Comparison of ENCODE assay signal across 22 cellular contexts in the genomic region with DNA sequence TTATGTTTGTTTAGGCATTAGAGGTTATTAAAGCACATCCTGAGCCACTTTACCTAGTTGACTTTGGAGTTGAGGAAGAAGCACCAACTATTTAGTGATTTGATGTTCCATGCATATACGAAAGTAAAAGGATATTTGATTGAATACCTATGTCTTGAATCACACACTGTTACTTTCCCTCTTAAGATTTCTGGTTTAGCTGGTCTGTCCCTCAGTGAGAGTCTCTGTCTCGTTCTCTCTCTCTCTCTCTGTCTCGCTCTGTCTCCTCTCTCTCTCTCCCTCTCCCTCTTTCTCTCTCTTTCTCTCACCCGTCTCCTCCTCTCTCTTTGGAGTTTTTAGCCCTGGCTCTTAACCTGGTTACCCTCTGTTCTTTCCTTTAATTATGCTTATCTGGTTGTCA. TPM values are rescaled to one million over a fixed set of nuclear protein-coding genes. Genes with fewer than 3 reads are reported as not detected.
DNase-seq lines count a peak whose midpoint lies in the region; ATAC-seq, FAIRE-seq and TF ChIP-seq lines count a peak whose summit lies in the region.
"Had no signal": no experiment of that assay in that cellular context is flagged by ENCODE, and none has a peak within 500 bp of the region (broad histone marks: within the 10 kb centered on the region; RNA-seq: fewer than 3 reads in every experiment).

No MANE protein-coding gene starts in this region.

- H3K79me1 ChIP-seq in IMR-90 (ENCODE audit: low read depth in 1 of 2, low read length in 2 of 2): peaks cover 6 to 64% of the 10 kb centered on the region in 2 experiments; a peak in 2 of 4 replicates

- peaks cover 98% of the 10 kb centered on the region for H4K20me1 ChIP-seq in IMR-90 (ENCODE audit: insufficient read depth, low read length)
- no peaks in the 10 kb centered on the region for H4K20me1 ChIP-seq in GM12878 (ENCODE audit: control insufficient read depth, insufficient read depth)
- H4K20me1 ChIP-seq in smooth muscle cell (ENCODE audit: low read depth): peaks cover 99% of the 10 kb centered on the region

- H3K56ac ChIP-seq in IMR-90 (ENCODE audit: extremely low read depth, insufficient read depth, low read length): no peak overlapping the region

- no peak overlapping the region for H3K4me3 ChIP-seq in IMR-90 (ENCODE audit: insufficient read depth, low read depth, low read length)
- no peak overlapping the region for H3K4me3 ChIP-seq in GM12878
- no peak overlapping the region for H3K4me3 ChIP-seq in smooth muscle cell
- H3K4me3 ChIP-seq: BLaER1 treated with 17β-estradiol and CSF1 and Interleukin-3, amounts not matched to agents 10 nM and 100 nM; body of pancreas; K562; spleen had no signal

- no peak for TF ChIP-seq CTCF in IMR-90 (conservative IDR thresholded peaks at IDR 0.05; ENCODE audit: low read depth, low read length)
- TF ChIP-seq CTCF in GM12878 (IDR thresholded peaks at IDR 0.05 in 2 of 3, conservative IDR thresholded peaks at IDR 0.05 in 1 of 3; ENCODE audit: control insufficient read depth in 2 of 3, extremely low read depth in 1 of 3, insufficient read depth in 1 of 3, low read depth in 3 of 3, low read length in 3 of 3): no peak
- no peak for TF ChIP-seq CTCF in smooth muscle cell (IDR thresholded peaks at IDR 0.05; ENCODE audit: borderline replicate concordance, insufficient read depth, poor library complexity, severe bottlenecking)

- peaks cover 18% of the 10 kb centered on the region for H3K9me1 ChIP-seq in IMR-90 (ENCODE audit: insufficient read depth, low read length)

- peak overlapping the region; percentile 68; the same call in 1 of the 2 replicates for H3K4me2 ChIP-seq in IMR-90 (ENCODE audit: low read depth, low read length)
- H3K4me2 ChIP-seq in GM12878 (ENCODE audit: control insufficient read depth, insufficient read depth): no peak overlapping the region
- H3K4me2 ChIP-seq in smooth muscle cell: peak overlapping the region; percentile 46

- no peak for TF ChIP-seq POLR2A in IMR-90 (IDR thresholded peaks at IDR 0.05; ENCODE audit: low read depth, low read length)
- no peak for TF ChIP-seq POLR2A in GM12878 (IDR thresholded peaks at IDR 0.05; ENCODE audit: low read depth, low read length)

- POLR2A ChIA-PET in IMR-90 (lab: Charles Lee; ENCODE audit: unreplicated experiment): no interaction called here
- POLR2A ChIA-PET in GM12878 (lab: Charles Lee): interaction anchor here (0.7 to 10.7 kb wide), 2 partner anchors 8 to 30 kb away, joined by 4 to 110 read pairs; partner anchors contain the start of gene CTNND1
- POLR2A ChIA-PET in activated CD4-positive, alpha-beta memory T cell treated with anti-CD3 and anti-CD28 coated beads for 36 hours (lab: Charles Lee): no interaction called here

- H3K4me3 Mint-ChIP-seq in activated CD4-positive, alpha-beta memory T cell treated with anti-CD3 and anti-CD28 coated beads for 36 hours: no peak overlapping the region
- H3K4me3 Mint-ChIP-seq: activated CD8-positive, alpha-beta memory T cell treated with anti-CD3 and anti-CD28 coated beads, Interleukin-2, amount 10 ng/mL, durations not matched to agents 7 days and 5 days; immature natural killer cell; stimulated activated naive CD8-positive, alpha-beta T cell treated with anti-CD3 and anti-CD28 coated beads, Interleukin-15, amount 100 ng/mL, for 72 hours had no signal

- in situ Hi-C loops in IMR-90 (cut with MboI; ENCODE audit: low sequenced_read_pairs): no loop called here
- in situ Hi-C loops in GM12878 (cut with MboI): no loop called here

- H3K4me1 Mint-ChIP-seq in activated CD4-positive, alpha-beta memory T cell treated with anti-CD3 and anti-CD28 coated beads for 36 hours (ENCODE audit: low read depth): no peaks in the 10 kb centered on the region
- H3K4me1 Mint-ChIP-seq: stimulated activated naive CD8-positive, alpha-beta T cell treated with anti-CD3 and anti-CD28 coated beads, Interleukin-15, amount 100 ng/mL, for 72 hours had no signal

- no peak for FAIRE-seq in GM12878 (lab: Jason Lieb, UNC)
- FAIRE-seq: K562 had no signal

- no peak overlapping the region for H2BK120ac ChIP-seq in IMR-90 (ENCODE audit: low read depth, low read length)

- dilution Hi-C loops in IMR-90 (cut with HindIII; ENCODE audit: low sequenced_read_pairs, unreplicated experiment): no loop called here

- no peak overlapping the region for H4K8ac ChIP-seq in IMR-90 (ENCODE audit: low read depth in 2 of 2, low read length in 2 of 2)

- 100% methylated on average over 2 of the region's 4 CpGs; no CpG with 5 or more reads in 1 of the 2 experiments for WGBS in IMR-90 (ENCODE audit: extremely low coverage in 2 of 2, insufficient read length in 1 of 2), 2 experiments
- 96% methylated on average over 4 of the region's 4 CpGs for WGBS in GM12878 (ENCODE audit: insufficient coverage, insufficient replicate concordance, low lambda C conversion rate, missing lambda C conversion rate)
- WGBS in smooth muscle cell (ENCODE audit: low lambda C conversion rate): 53% methylated on average over 4 of the region's 4 CpGs

- no peak overlapping the region for H3K18ac ChIP-seq in IMR-90 (ENCODE audit: low read depth, low read length)

- H3K27me3 Mint-ChIP-seq in activated CD4-positive, alpha-beta memory T cell treated with anti-CD3 and anti-CD28 coated beads for 36 hours: no peaks in the 10 kb centered on the region
- H3K27me3 Mint-ChIP-seq: activated CD8-positive, alpha-beta memory T cell treated with anti-CD3 and anti-CD28 coated beads, Interleukin-2, amount 10 ng/mL, durations not matched to agents 7 days and 5 days; stimulated activated naive CD8-positive, alpha-beta T cell treated with anti-CD3 and anti-CD28 coated beads, Interleukin-15, amount 100 ng/mL, for 72 hours had no signal

- peaks cover 2% of the 10 kb centered on the region for H3K36me3 ChIP-seq in IMR-90 (ENCODE audit: control insufficient read depth, insufficient read depth, low read length)
- peaks cover 0 to 6% of the 10 kb centered on the region in 2 experiments; a peak in 1 of 4 replicates for H3K36me3 ChIP-seq in GM12878 (ENCODE audit: control insufficient read depth in 2 of 2, insufficient read depth in 2 of 2, low read length in 1 of 2)
- H3K36me3 ChIP-seq in smooth muscle cell (ENCODE audit: low read depth): no peaks in the 10 kb centered on the region
- H3K36me3 ChIP-seq: BLaER1 treated with 17β-estradiol and CSF1 and Interleukin-3, amounts not matched to agents 10 nM and 100 nM; spleen had no signal

- no TSS peak for BruUV-seq in IMR-90 (replicated peaks; lab: Mats Ljungman, UMichigan)
- BruUV-seq in GM12878 (replicated peaks; lab: Mats Ljungman, UMichigan): no TSS peak

- peaks cover 28% of the 10 kb centered on the region for H3F3A ChIP-seq in smooth muscle cell (ENCODE audit: low read depth)

- H3K4me1 ChIP-seq in IMR-90 (ENCODE audit: control insufficient read depth, insufficient read depth, low read length) (peaks cover 25% of the 10 kb centered on the region), GM12878 (ENCODE audit: control insufficient read depth, insufficient read depth, low read length) (peaks cover 11% of the 10 kb centered on the region), smooth muscle cell (ENCODE audit: low read depth) (peaks cover 34% of the 10 kb centered on the region)

- H2BK15ac ChIP-seq in IMR-90 (ENCODE audit: low read depth, low read length): no peak overlapping the region

- no peak overlapping the region for H3K23ac ChIP-seq in IMR-90 (ENCODE audit: low read depth, low read length)

- ATAC-seq in IMR-90 (ENCODE audit: low read depth) (no peak), GM12878 (peak; percentile 9; the same call in 1 of the 3 replicates), HG02970 (IDR thresholded peaks at IDR 0.05; ENCODE audit: low FRiP score, unreplicated experiment) (no peak)
- ATAC-seq: activated CD8-positive, alpha-beta memory T cell treated with anti-CD3 and anti-CD28 coated beads, Interleukin-2, amount 10 ng/mL, durations not matched to agents 7 days and 5 days; body of pancreas; K562; stimulated activated naive CD8-positive, alpha-beta T cell treated with anti-CD3 and anti-CD28 coated beads, Interleukin-15, amount 100 ng/mL, for 72 hours had no signal

- no peak overlapping the region for H4K5ac ChIP-seq in IMR-90 (ENCODE audit: low read depth, low read length)

- no peaks in the 10 kb centered on the region for H3K9me3 ChIP-seq in IMR-90 (ENCODE audit: control insufficient read depth, insufficient read depth, low read length)
- no peaks in the 10 kb centered on the region for H3K9me3 ChIP-seq in GM12878 (replicated peaks; ENCODE audit: control insufficient read depth, insufficient read depth, low read length)
- H3K9me3 ChIP-seq in smooth muscle cell (replicated peaks; ENCODE audit: low read depth): no peaks in the 10 kb centered on the region
- H3K9me3 ChIP-seq: BLaER1 treated with 17β-estradiol and CSF1 and Interleukin-3, amounts not matched to agents 10 nM and 100 nM; body of pancreas; spleen had no signal

- H3K36me3 Mint-ChIP-seq in activated CD4-positive, alpha-beta memory T cell treated with anti-CD3 and anti-CD28 coated beads for 36 hours: no peaks in the 10 kb centered on the region

- peak; percentile 48 for DNase-seq in IMR-90
- no peak for DNase-seq in GM12878 (ENCODE audit: low read depth, low spot score)
- peak; percentile 77 for DNase-seq in iris pigment epithelial cell (ENCODE audit: low read depth)
- DNase-seq in smooth muscle cell (lab: John Stamatoyannopoulos, UW; ENCODE audit: unreplicated experiment): no peak
- DNase-seq in T-helper 9 cell: no peak
- DNase-seq in NCI-H187 (lab: John Stamatoyannopoulos, UW): no peak
- no peak for DNase-seq in activated CD4-positive, alpha-beta memory T cell treated with anti-CD3 and anti-CD28 coated beads for 36 hours
- DNase-seq: activated CD8-positive, alpha-beta memory T cell treated with anti-CD3 and anti-CD28 coated beads, Interleukin-2, amount 10 ng/mL, durations not matched to agents 7 days and 5 days; activated naive CD4-positive, alpha-beta T cell; body of pancreas; DND-41; effector CD8-positive, alpha-beta T cell; H7; immature natural killer cell; NCI-H1417 treated with DMSO at 0.1 percent for 48 hours; spleen; stimulated activated naive CD8-positive, alpha-beta T cell treated with anti-CD3 and anti-CD28 coated beads, Interleukin-15, amount 100 ng/mL, for 72 hours had no signal

- no peak overlapping the region for H4K91ac ChIP-seq in IMR-90 (ENCODE audit: insufficient read depth, low read depth, low read length)

- intact Hi-C loops in IMR-90 (cut with micrococcal nuclease) (no loop called here), GM12878 (cut with micrococcal nuclease; ENCODE audit: unreplicated experiment) (no loop called here)
- intact Hi-C loops in activated CD4-positive, alpha-beta memory T cell treated with anti-CD3 and anti-CD28 coated beads for 36 hours (cut with micrococcal nuclease): no loop called here

- H3K9ac ChIP-seq in IMR-90 (ENCODE audit: low read depth, low read length): no peak overlapping the region
- no peak overlapping the region for H3K9ac ChIP-seq in GM12878 (ENCODE audit: control insufficient read depth, insufficient read depth, low read length)
- H3K9ac ChIP-seq in smooth muscle cell (ENCODE audit: low read depth): no peak overlapping the region
- H3K9ac ChIP-seq: BLaER1 treated with 17β-estradiol and CSF1 and Interleukin-3, amounts not matched to agents 10 nM and 100 nM had no signal

- H3K9me3 Mint-ChIP-seq in activated CD4-positive, alpha-beta memory T cell treated with anti-CD3 and anti-CD28 coated beads for 36 hours: no peaks in the 10 kb centered on the region
- H3K9me3 Mint-ChIP-seq: immature natural killer cell; stimulated activated naive CD8-positive, alpha-beta T cell treated with anti-CD3 and anti-CD28 coated beads, Interleukin-15, amount 100 ng/mL, for 72 hours had no signal

- H3K27ac ChIP-seq in IMR-90 (ENCODE audit: insufficient read depth, low read length) (no peak overlapping the region), GM12878 (ENCODE audit: control insufficient read depth, insufficient read depth) (no peak overlapping the region), smooth muscle cell (ENCODE audit: low read depth) (peak overlapping the region; percentile 50)
- H3K27ac ChIP-seq: BLaER1 treated with 17β-estradiol and CSF1 and Interleukin-3, amounts not matched to agents 10 nM and 100 nM had no signal

- peaks cover 83% of the 10 kb centered on the region for H3K79me2 ChIP-seq in GM12878 (ENCODE audit: control insufficient read depth, insufficient read depth, low read length)
- peaks cover 97% of the 10 kb centered on the region for H3K79me2 ChIP-seq in smooth muscle cell (ENCODE audit: low read depth)

- CTCF ChIA-PET in IMR-90 (lab: Yijun Ruan, JAX): no interaction called here
- CTCF ChIA-PET in GM12878 (lab: Yijun Ruan, JAX): interaction anchor here (1.1 to 10.8 kb wide), 3 partner anchors 10 to 61 kb away, joined by 3 to 69 read pairs (median 22); partner anchors contain the start of genes CTNND1 and MED19
- CTCF ChIA-PET in activated CD4-positive, alpha-beta memory T cell treated with anti-CD3 and anti-CD28 coated beads for 36 hours (lab: Charles Lee): interaction anchor here (0.9 to 1.2 kb wide), 3 partner anchors 28 to 315 kb away, joined by 3 to 5 read pairs (median 4); no protein-coding TSS in a partner anchor

- no peak for TF ChIP-seq EP300 in GM12878 (IDR thresholded peaks at IDR 0.05; ENCODE audit: borderline replicate concordance in 1 of 2, control insufficient read depth in 1 of 2, low read depth in 2 of 2, low read length in 2 of 2)

- no peak for TF ChIP-seq RAD21 in IMR-90 (IDR thresholded peaks at IDR 0.05; ENCODE audit: low read length)
- TF ChIP-seq RAD21 in GM12878 (IDR thresholded peaks at IDR 0.05; ENCODE audit: insufficient read depth, low read depth, low read length): no peak

- H3K27me3 ChIP-seq in IMR-90 (ENCODE audit: control insufficient read depth, insufficient read depth, low read length) (no peaks in the 10 kb centered on the region), GM12878 (replicated peaks in 1 of 2; ENCODE audit: control insufficient read depth in 2 of 2, insufficient read depth in 2 of 2, low read length in 1 of 2) (no peaks in the 10 kb centered on the region), smooth muscle cell (ENCODE audit: low read depth) (no peaks in the 10 kb centered on the region)
- H3K27me3 ChIP-seq: BLaER1 treated with 17β-estradiol and CSF1 and Interleukin-3, amounts not matched to agents 10 nM and 100 nM; body of pancreas; spleen had no signal

- H3K27ac Mint-ChIP-seq in activated CD4-positive, alpha-beta memory T cell treated with anti-CD3 and anti-CD28 coated beads for 36 hours: no peak overlapping the region
- H3K27ac Mint-ChIP-seq: activated CD8-positive, alpha-beta memory T cell treated with anti-CD3 and anti-CD28 coated beads, Interleukin-2, amount 10 ng/mL, durations not matched to agents 7 days and 5 days; immature natural killer cell; stimulated activated naive CD8-positive, alpha-beta T cell treated with anti-CD3 and anti-CD28 coated beads, Interleukin-15, amount 100 ng/mL, for 72 hours had no signal

- RAD21 ChIA-PET in GM12878 (lab: Charles Lee; ENCODE audit: unreplicated experiment): interaction anchor here (1.0 to 3.2 kb wide), 3 partner anchors 8 to 14 kb away, joined by 3 to 13 read pairs (median 3); no protein-coding TSS in a partner anchor

- no peak overlapping the region for H2AK5ac ChIP-seq in IMR-90 (ENCODE audit: low read depth, low read length)

- H2AFZ ChIP-seq in IMR-90 (replicated peaks; ENCODE audit: low read length, poor library complexity) (no peak overlapping the region), GM12878 (ENCODE audit: control insufficient read depth, low read depth, low read length) (no peak overlapping the region), smooth muscle cell (ENCODE audit: low read depth) (no peak overlapping the region)

- H2BK20ac ChIP-seq in IMR-90 (ENCODE audit: low read depth, low read length): no peak overlapping the region

- SMC1A ChIA-PET in GM12878 (lab: Charles Lee; ENCODE audit: uncharacterized antibody, unreplicated experiment): interaction anchor here (0.7 to 11.7 kb wide), 5 partner anchors 9 to 28 kb away, joined by 3 to 117 read pairs (median 4); partner anchors contain the start of gene CTNND1

- no peak overlapping the region for H2AK9ac ChIP-seq in IMR-90 (replicated peaks; ENCODE audit: low read depth, low read length, poor library complexity)

- H2BK5ac ChIP-seq in IMR-90 (ENCODE audit: low read depth, low read length, poor library complexity, severe bottlenecking): no peak overlapping the region

- no peak overlapping the region for H3K4ac ChIP-seq in IMR-90 (ENCODE audit: low read depth, low read length)

- H3K14ac ChIP-seq in IMR-90 (replicated peaks; ENCODE audit: low read depth, low read length): no peak overlapping the region

RNA-seq across cellular contexts. Expression of gene CTNND1, which starts 11.0 kb away (rescaled TPM):
- total RNA-seq in IMR-90 (2012; rRNA removed) (193 and 229 TPM in 2 replicates), GM12878 (2014; rRNA removed) (30.2 and 32.1 TPM in 2 replicates), GM12878 (2014; rRNA removed; fragmentation: Illumina TruSeq; extraction: Trizol) (30.2 and 30.4 TPM in 2 replicates), GM12878 (2021) (43.5 and 44.2 TPM in 2 replicates), smooth muscle cell (135 and 156 TPM in 2 replicates)
- polyA plus RNA-seq in IMR-90 (2012; rRNA removed) (80.5 and 88.5 TPM in 2 replicates), GM12878 (2011; rRNA removed) (70.0 and 72.9 TPM in 2 replicates), GM12878 (2014; fragmentation: Illumina TruSeq; extraction: Trizol) (35.4 and 43.1 TPM in 2 replicates), GM12878 (2014; fragmentation: Nextera tagmentation; extraction: Ambion mirVana) (1 to 10 TPM; 4.7 to 6.5 TPM), GM12878 (2014; rRNA removed) (25.8 and 27.7 TPM in 2 replicates), GM12878 (2016; fragmentation: Nextera tagmentation; extraction: Ambion mirVana) (10 to 100 TPM; 29.5 to 29.8 TPM), smooth muscle cell (66.0 and 74.8 TPM in 2 replicates)
- polyA plus RNA-seq in IMR-90 (2012; cell fraction: cytosol; rRNA removed): 42.5 and 47.0 TPM in 2 replicates
- polyA plus RNA-seq in IMR-90 (2012; cell fraction: nucleus; rRNA removed; ENCODE audit: low replicate concordance): 75.5 and 127 TPM in 2 replicates
- 258 and 263 TPM in 2 replicates for total RNA-seq in GM12878 (2013; cell fraction: nucleolus; rRNA removed)
- 13.8 TPM for polyA plus RNA-seq in GM12878 (2011; ENCODE audit: low read depth)
- 46.2 and 50.4 TPM in 2 replicates for polyA plus RNA-seq in GM12878 (2011; cell fraction: cytosol; rRNA removed)
- 110 and 114 TPM in 2 replicates for polyA plus RNA-seq in GM12878 (2011; cell fraction: nucleus; rRNA removed)
- polyA plus RNA-seq in GM12878 (2012): 19.6 and 26.5 TPM in 2 replicates
- polyA minus RNA-seq in GM12878 (2011; rRNA and poly(A)+ RNA removed): 120 and 124 TPM in 2 replicates
- 55.7 and 58.4 TPM in 2 replicates for polyA minus RNA-seq in GM12878 (2011; cell fraction: cytosol; rRNA and poly(A)+ RNA removed)
- 50.4 and 61.5 TPM in 2 replicates for polyA minus RNA-seq in GM12878 (2011; cell fraction: nucleus; rRNA and poly(A)+ RNA removed)
- total RNA-seq in activated CD4-positive, alpha-beta memory T cell treated with anti-CD3 and anti-CD28 coated beads for 36 hours: 1 to 10 TPM; 3.5 to 4.4 TPM

RNA-seq across cellular contexts. Expression of gene BTBD18, which starts 20.9 kb away (rescaled TPM):
- total RNA-seq in IMR-90 (2012; rRNA removed) (not detected in 2 replicates), GM12878 (2014; rRNA removed) (0.05 TPM in 1 of 2 replicates, not detected in the other), GM12878 (2014; rRNA removed; fragmentation: Illumina TruSeq; extraction: Trizol) (not detected in 2 replicates), GM12878 (2021) (not detected in 2 replicates), smooth muscle cell (not detected in 2 replicates)
- polyA plus RNA-seq in IMR-90 (2012; rRNA removed) (not detected in 2 replicates), GM12878 (2011; rRNA removed) (not detected in 2 replicates), GM12878 (2014; fragmentation: Illumina TruSeq; extraction: Trizol) (not detected in 2 replicates), GM12878 (2014; fragmentation: Nextera tagmentation; extraction: Ambion mirVana) (under 1 TPM; 0.05 to 0.11 TPM), GM12878 (2014; rRNA removed) (not detected in 2 replicates), GM12878 (2016; fragmentation: Nextera tagmentation; extraction: Ambion mirVana) (under 1 TPM; 0.28 to 0.58 TPM), smooth muscle cell (0.22 and 0.50 TPM in 2 replicates)
- polyA plus RNA-seq in IMR-90 (2012; cell fraction: cytosol; rRNA removed): not detected in 2 replicates
- polyA plus RNA-seq in IMR-90 (2012; cell fraction: nucleus; rRNA removed; ENCODE audit: low replicate concordance): not detected in 2 replicates
- not detected in 2 replicates for total RNA-seq in GM12878 (2013; cell fraction: nucleolus; rRNA removed)
- polyA plus RNA-seq in GM12878 (2011; ENCODE audit: low read depth): 0.16 TPM
- not detected in 2 replicates for polyA plus RNA-seq in GM12878 (2011; cell fraction: cytosol; rRNA removed)
- not detected in 2 replicates for polyA plus RNA-seq in GM12878 (2011; cell fraction: nucleus; rRNA removed)
- polyA plus RNA-seq in GM12878 (2012): 0.21 and 0.26 TPM in 2 replicates
- not detected in 2 replicates for polyA minus RNA-seq in GM12878 (2011; rRNA and poly(A)+ RNA removed)
- polyA minus RNA-seq in GM12878 (2011; cell fraction: cytosol; rRNA and poly(A)+ RNA removed): not detected in 2 replicates
- polyA minus RNA-seq in GM12878 (2011; cell fraction: nucleus; rRNA and poly(A)+ RNA removed): not detected in 2 replicates
- total RNA-seq in activated CD4-positive, alpha-beta memory T cell treated with anti-CD3 and anti-CD28 coated beads for 36 hours: not detected
- total RNA-seq: activated CD8-positive, alpha-beta memory T cell treated with anti-CD3 and anti-CD28 coated beads, Interleukin-2, amount 10 ng/mL, durations not matched to agents 7 days and 5 days; body of pancreas; H7; K562; mucosa of gallbladder; NCI-H460; spleen had no signal
- polyA plus RNA-seq: spleen had no signal

RNA-seq across cellular contexts. Expression of gene SELENOH, which starts 31.3 kb away (rescaled TPM):
- total RNA-seq in IMR-90 (2012; rRNA removed) (40.3 and 48.9 TPM in 2 replicates), GM12878 (2014; rRNA removed) (223 and 232 TPM in 2 replicates), GM12878 (2014; rRNA removed; fragmentation: Illumina TruSeq; extraction: Trizol) (74.4 and 86.2 TPM in 2 replicates), GM12878 (2021) (261 and 269 TPM in 2 replicates), smooth muscle cell (120 and 131 TPM in 2 replicates)
- polyA plus RNA-seq in IMR-90 (2012; rRNA removed) (107 and 137 TPM in 2 replicates), GM12878 (2011; rRNA removed) (169 and 210 TPM in 2 replicates), GM12878 (2014; fragmentation: Illumina TruSeq; extraction: Trizol) (25.7 and 39.3 TPM in 2 replicates), GM12878 (2014; fragmentation: Nextera tagmentation; extraction: Ambion mirVana) (100 to 1,000 TPM in 1 of 2 experiments, 10 to 100 TPM in 1; 20.3 to 101 TPM), GM12878 (2014; rRNA removed) (277 and 283 TPM in 2 replicates), GM12878 (2016; fragmentation: Nextera tagmentation; extraction: Ambion mirVana) (100 to 1,000 TPM; 454 to 458 TPM), smooth muscle cell (141 and 143 TPM in 2 replicates)
- 241 and 354 TPM in 2 replicates for polyA plus RNA-seq in IMR-90 (2012; cell fraction: cytosol; rRNA removed)
- 109 and 132 TPM in 2 replicates for polyA plus RNA-seq in IMR-90 (2012; cell fraction: nucleus; rRNA removed; ENCODE audit: low replicate concordance)
- total RNA-seq in GM12878 (2013; cell fraction: nucleolus; rRNA removed): 79.2 and 86.8 TPM in 2 replicates
- 158 TPM for polyA plus RNA-seq in GM12878 (2011; ENCODE audit: low read depth)
- polyA plus RNA-seq in GM12878 (2011; cell fraction: cytosol; rRNA removed): 235 and 244 TPM in 2 replicates
- polyA plus RNA-seq in GM12878 (2011; cell fraction: nucleus; rRNA removed): 123 and 124 TPM in 2 replicates
- polyA plus RNA-seq in GM12878 (2012): 179 and 212 TPM in 2 replicates
- polyA minus RNA-seq in GM12878 (2011; rRNA and poly(A)+ RNA removed): 33.4 and 40.6 TPM in 2 replicates
- polyA minus RNA-seq in GM12878 (2011; cell fraction: cytosol; rRNA and poly(A)+ RNA removed): 27.4 and 31.6 TPM in 2 replicates
- 45.9 and 63.9 TPM in 2 replicates for polyA minus RNA-seq in GM12878 (2011; cell fraction: nucleus; rRNA and poly(A)+ RNA removed)
- 100 to 1,000 TPM; 235 to 252 TPM for total RNA-seq in activated CD4-positive, alpha-beta memory T cell treated with anti-CD3 and anti-CD28 coated beads for 36 hours

Comparison
In these comparisons a context has a peak if more than half of its experiments do, and no peak if none do; other contexts are left out.
1. DNase-seq: peak in IMR-90 (single experiment) and iris pigment epithelial cell (single experiment); none in GM12878 (single experiment), smooth muscle cell (single experiment), T-helper 9 cell (single experiment), NCI-H187 (0 of 2) and activated CD4-positive, alpha-beta memory T cell treated with anti-CD3 and anti-CD28 coated beads for 36 hours (single experiment).
2. RNA of gene CTNND1, which starts 11.0 kb away (total RNA-seq): 193 to 229 TPM in IMR-90, 135 to 156 TPM in smooth muscle cell and 30.2 to 263 TPM in GM12878; 3.5 to 4.4 TPM in activated CD4-positive, alpha-beta memory T cell treated with anti-CD3 and anti-CD28 coated beads for 36 hours; every median in the first group is over 4 times any median in the second.